In genomic region chr1:59477286-59477685, GRCh38 we compare ENCODE assay signal across 11 cellular contexts.
DNase-seq lines count a peak whose midpoint lies in the region; ATAC-seq, FAIRE-seq and TF ChIP-seq lines count a peak whose summit lies in the region.
"Had no signal": no experiment of that assay in that cellular context is flagged by ENCODE, and none has a peak within 500 bp of the region (broad histone marks: within the 10 kb centered on the region; RNA-seq: fewer than 3 reads in every experiment).

No MANE protein-coding gene starts in this region.

- H3K4me3 Mint-ChIP-seq in CD8-positive, alpha-beta T cell: no peak overlapping the region

- POLR2A ChIA-PET in CD8-positive, alpha-beta T cell (lab: Charles Lee): no interaction called here

- H3K27ac Mint-ChIP-seq in activated naive CD4-positive, alpha-beta T cell treated with anti-CD3 and anti-CD28 coated beads, Interleukin-2, amount 50 U/mL, for 72 hours: peak overlapping the region; percentile 89
- no peak overlapping the region for H3K27ac Mint-ChIP-seq in CD8-positive, alpha-beta T cell

- FAIRE-seq in small intestine (lab: Jason Lieb, UNC): no peak

- H3K36me3 Mint-ChIP-seq in activated naive CD4-positive, alpha-beta T cell treated with anti-CD3 and anti-CD28 coated beads, Interleukin-2, amount 50 U/mL, for 72 hours: peaks cover 15 to 19% of the 10 kb centered on the region in 2 donors
- H3K36me3 Mint-ChIP-seq in CD8-positive, alpha-beta T cell: no peaks in the 10 kb centered on the region

- ATAC-seq in activated naive CD4-positive, alpha-beta T cell treated with anti-CD3 and anti-CD28 coated beads, Interleukin-2, amount 50 U/mL, for 72 hours: peak; percentile 96 to 98
- ATAC-seq in GM21526 (IDR thresholded peaks at IDR 0.05; ENCODE audit: low FRiP score, unreplicated experiment) (no peak), HG02678 (IDR thresholded peaks at IDR 0.05; ENCODE audit: unreplicated experiment) (no peak)
- no peak for ATAC-seq in CD8-positive, alpha-beta T cell

- H3K4me1 Mint-ChIP-seq in CD8-positive, alpha-beta T cell (ENCODE audit: low read depth): no peaks in the 10 kb centered on the region

- no peaks in the 10 kb centered on the region for H3K9me3 ChIP-seq in small intestine (ENCODE audit: control insufficient read depth, low read depth)
- H3K9me3 ChIP-seq in CD8-positive, alpha-beta T cell (ENCODE audit: low read length): no peaks in the 10 kb centered on the region
- H3K9me3 ChIP-seq: colonic mucosa, thyroid gland had no signal

- H3K4me1 ChIP-seq in small intestine (ENCODE audit: control insufficient read depth in 2 of 2, insufficient read depth in 1 of 2, low read depth in 1 of 2, low read length in 1 of 2): peaks cover 7 to 13% of the 10 kb centered on the region in 2 donors
- H3K4me1 ChIP-seq in CD8-positive, alpha-beta T cell (ENCODE audit: insufficient read depth, low read length): no peaks in the 10 kb centered on the region
- H3K4me1 ChIP-seq: colonic mucosa, thyroid gland had no signal

- H3K9me3 Mint-ChIP-seq in activated naive CD4-positive, alpha-beta T cell treated with anti-CD3 and anti-CD28 coated beads, Interleukin-2, amount 50 U/mL, for 72 hours: no peaks in the 10 kb centered on the region
- no peaks in the 10 kb centered on the region for H3K9me3 Mint-ChIP-seq in CD8-positive, alpha-beta T cell

- no peak overlapping the region for H3K4me3 ChIP-seq in small intestine (ENCODE audit: low read depth in 1 of 2, low read length in 2 of 2)
- no peak overlapping the region for H3K4me3 ChIP-seq in CD8-positive, alpha-beta T cell (ENCODE audit: low read depth, low read length)
- H3K4me3 ChIP-seq: colonic mucosa, thyroid gland had no signal

- H3K27me3 ChIP-seq in small intestine (ENCODE audit: control insufficient read depth in 2 of 2, insufficient read depth in 2 of 2, low read length in 2 of 2): no peaks in the 10 kb centered on the region
- no peaks in the 10 kb centered on the region for H3K27me3 ChIP-seq in CD8-positive, alpha-beta T cell (ENCODE audit: insufficient read depth, low read length)
- H3K27me3 ChIP-seq: colonic mucosa, thyroid gland had no signal

- no peaks in the 10 kb centered on the region for H3K36me3 ChIP-seq in small intestine (ENCODE audit: control insufficient read depth in 2 of 2, insufficient read depth in 2 of 2, low read length in 2 of 2)
- H3K36me3 ChIP-seq in CD8-positive, alpha-beta T cell (ENCODE audit: insufficient read depth, low read length): no peaks in the 10 kb centered on the region
- H3K36me3 ChIP-seq: colonic mucosa, thyroid gland had no signal

- intact Hi-C loops in CD8-positive, alpha-beta T cell (cut with DNase I, micrococcal nuclease): no loop called here

- TF ChIP-seq CTCF in CD8-positive, alpha-beta T cell (IDR thresholded peaks at IDR 0.05): no peak

- 67 to 75% (median 71%) methylated on average over 6 of the region's 6 CpGs for WGBS in small intestine, 3 donors

- H3K27ac ChIP-seq in small intestine (ENCODE audit: low read depth in 1 of 2, low read length in 1 of 2): no peak overlapping the region
- no peak overlapping the region for H3K27ac ChIP-seq in CD8-positive, alpha-beta T cell (ENCODE audit: low read depth, low read length)
- H3K27ac ChIP-seq: colonic mucosa, thyroid gland, VCaP had no signal

- H3K27me3 Mint-ChIP-seq in CD8-positive, alpha-beta T cell (ENCODE audit: low read depth): no peaks in the 10 kb centered on the region

- DNase-seq in GM03348 (ENCODE audit: low spot score): peak; percentile 28
- DNase-seq in MV-4-11 (lab: John Stamatoyannopoulos, UW): peak; percentile 96
- peak; percentile 59 to 86 for DNase-seq in activated naive CD4-positive, alpha-beta T cell treated with anti-CD3 and anti-CD28 coated beads, Interleukin-2, amount 50 U/mL, for 72 hours (ENCODE audit: low spot score in 2 of 2)
- DNase-seq in small intestine: peak; percentile 51
- DNase-seq in CD8-positive, alpha-beta T cell: no peak
- no peak for DNase-seq in HPDE6-E6E7 (ENCODE audit: extremely low spot score)
- DNase-seq: colonic mucosa, thyroid gland had no signal

- CTCF ChIA-PET in CD8-positive, alpha-beta T cell (lab: Charles Lee): no interaction called here

Comparison
In these comparisons a context has a peak if more than half of its experiments do, and no peak if none do; other contexts are left out.
1. DNase-seq: peak in GM03348 (single experiment), MV-4-11 (single experiment), activated naive CD4-positive, alpha-beta T cell treated with anti-CD3 and anti-CD28 coated beads, Interleukin-2, amount 50 U/mL, for 72 hours (2 of 2) and small intestine (single experiment); none in CD8-positive, alpha-beta T cell (0 of 7) and HPDE6-E6E7 (single experiment).
2. ATAC-seq: peak in activated naive CD4-positive, alpha-beta T cell treated with anti-CD3 and anti-CD28 coated beads, Interleukin-2, amount 50 U/mL, for 72 hours (2 of 2); none in GM21526 (single experiment), HG02678 (single experiment) and CD8-positive, alpha-beta T cell (single experiment).